9 cellular contexts compared by ENCODE assay signal in the genomic region with DNA sequence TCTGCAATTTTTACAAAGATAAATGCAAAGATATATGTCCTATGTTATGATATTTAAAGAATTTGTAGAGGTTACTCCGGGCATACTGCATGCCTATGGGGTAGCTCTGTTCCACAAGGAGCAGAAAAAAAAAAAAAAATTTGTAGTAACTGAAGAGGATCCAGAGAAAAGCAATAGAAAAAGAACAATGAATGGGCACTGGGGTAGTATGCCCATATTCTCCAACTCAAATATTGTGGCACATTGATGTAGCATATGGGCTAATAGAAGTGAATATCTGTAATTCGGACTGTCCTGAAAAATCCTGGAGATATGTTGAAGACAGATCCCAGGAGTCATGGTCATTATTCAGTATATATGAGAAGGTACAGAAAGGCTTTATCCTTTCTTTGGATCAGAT. TPM values are rescaled to one million over a fixed set of nuclear protein-coding genes. Genes with fewer than 3 reads are reported as not detected.
DNase-seq lines count a peak whose midpoint lies in the region; ATAC-seq, FAIRE-seq and TF ChIP-seq lines count a peak whose summit lies in the region.
"Had no signal": no experiment of that assay in that cellular context is flagged by ENCODE, and none has a peak within 500 bp of the region (broad histone marks: within the 10 kb centered on the region; RNA-seq: fewer than 3 reads in every experiment).

No MANE protein-coding gene starts in this region.

- RAD21 ChIA-PET in HCT116 (lab: Charles Lee; ENCODE audit: low non-redundant PET in 1 of 2, low total read pairs in 2 of 2, uncharacterized antibody in 2 of 2, unreplicated experiment in 2 of 2): no interaction called here

- H3K36me3 ChIP-seq in HCT116 (ENCODE audit: control insufficient read depth in 1 of 2, insufficient read depth in 2 of 2, low read length in 2 of 2) (0 out of 4 replicates have a peak, but pooled peaks cover 4 to 8% of the 10 kb centered on the region in 2 experiments), SJSA1 (peaks cover 32% of the 10 kb centered on the region), endothelial cell of umbilical vein (ENCODE audit: control insufficient read depth in 2 of 2, extremely low read depth in 1 of 2, insufficient read depth in 2 of 2, low read length in 2 of 2) (no peaks in the 10 kb centered on the region), sigmoid colon (peaks cover 0 to 3% (median 0%) of the 10 kb centered on the region in 4 donors)

- 40 to 85% methylated on average over 2 of the region's 2 CpGs for WGBS in sigmoid colon, 2 donors

- intact Hi-C loops in HCT116 (cut with micrococcal nuclease) (loop anchor here (5.0 kb wide), 1 partner anchor 33 kb away; no protein-coding TSS in a partner anchor), endothelial cell of umbilical vein (cut with micrococcal nuclease) (loop anchor here (5.0 kb wide), 1 partner anchor 587 kb away; a partner anchor contains a TSS), sigmoid colon (cut with DNase I) (loop anchor here (1.0 kb wide), 1 partner anchor 117 kb away; a partner anchor contains a TSS)

- H3K27ac ChIP-seq in HCT116 (ENCODE audit: low read depth, low read length) (peak overlapping the region; percentile 23; the same call in 1 of the 2 replicates), SJSA1 (no peak overlapping the region), endothelial cell of umbilical vein (ENCODE audit: insufficient read depth, low read depth, low read length) (no peak overlapping the region), sigmoid colon (peak overlapping the region in 3 of 4 donors; percentile 97 to 100 (median 99))

- H3K4me1 ChIP-seq in HCT116 (ENCODE audit: control insufficient read depth in 1 of 2, insufficient read depth in 2 of 2, low read length in 2 of 2) (peaks cover 32 to 47% of the 10 kb centered on the region in 2 experiments), SJSA1 (replicated peaks) (peaks cover 21% of the 10 kb centered on the region), endothelial cell of umbilical vein (ENCODE audit: control insufficient read depth, extremely low read depth, insufficient read depth, low read length) (peaks cover 28% of the 10 kb centered on the region), sigmoid colon (peaks cover 0 to 30% (median 23%) of the 10 kb centered on the region in 4 donors)

- H3K27me3 ChIP-seq in HCT116 (ENCODE audit: insufficient read depth, low read length) (no peaks in the 10 kb centered on the region), SJSA1 (replicated peaks) (no peaks in the 10 kb centered on the region), endothelial cell of umbilical vein (ENCODE audit: control insufficient read depth in 2 of 2, insufficient read depth in 2 of 2, low read length in 2 of 2) (no peaks in the 10 kb centered on the region), sigmoid colon (no peaks in the 10 kb centered on the region)

- peak overlapping the region; percentile 99 for H3K4me2 ChIP-seq in HCT116 (ENCODE audit: low read length)
- H3K4me2 ChIP-seq in endothelial cell of umbilical vein (ENCODE audit: insufficient read depth, low read length): peak overlapping the region; percentile 86

- TF ChIP-seq EP300 in sigmoid colon (IDR thresholded peaks at IDR 0.05): no peak

- no peak for ATAC-seq in HCT116
- ATAC-seq in HG03565 (IDR thresholded peaks at IDR 0.05; ENCODE audit: unreplicated experiment): no peak
- ATAC-seq in HG02870 (IDR thresholded peaks at IDR 0.05; ENCODE audit: unreplicated experiment): no peak

- no peaks in the 10 kb centered on the region for H3K9me3 ChIP-seq in HCT116 (ENCODE audit: control insufficient read depth in 1 of 2, insufficient read depth in 1 of 2, low read depth in 1 of 2, low read length in 2 of 2)
- peaks cover 4% of the 10 kb centered on the region for H3K9me3 ChIP-seq in SJSA1 (replicated peaks)
- no peaks in the 10 kb centered on the region for H3K9me3 ChIP-seq in endothelial cell of umbilical vein (replicated peaks; ENCODE audit: control insufficient read depth, insufficient read depth, low read length)
- no peaks in the 10 kb centered on the region for H3K9me3 ChIP-seq in sigmoid colon

- TF ChIP-seq POLR2A in HCT116 (IDR thresholded peaks at IDR 0.05; ENCODE audit: borderline replicate concordance, extremely low read depth, insufficient read depth, insufficient read length): no peak
- no peak for TF ChIP-seq POLR2A in endothelial cell of umbilical vein (IDR thresholded peaks at IDR 0.05; ENCODE audit: low read depth, low read length)
- TF ChIP-seq POLR2A in sigmoid colon (IDR thresholded peaks at IDR 0.05): no peak

- H3K4me3 ChIP-seq in HCT116 (replicated peaks in 1 of 2; ENCODE audit: low read depth in 1 of 2, low read length in 2 of 2) (peak overlapping the region in 1 of 2 experiments; percentile 88; a peak in 2 of 4 replicates), SJSA1 (peak overlapping the region; percentile 100; the same call in 1 of the 2 replicates), endothelial cell of umbilical vein (replicated peaks in 1 of 3; ENCODE audit: insufficient read depth in 1 of 3, low read depth in 1 of 3, low read length in 3 of 3) (no peak overlapping the region), sigmoid colon (no peak overlapping the region)

- H2AFZ ChIP-seq in HCT116 (ENCODE audit: low read depth, low read length, poor library complexity, severe bottlenecking) (no peak overlapping the region), endothelial cell of umbilical vein (ENCODE audit: low read depth, low read length) (peak overlapping the region; percentile 100)

- no peaks in the 10 kb centered on the region for H3K9me1 ChIP-seq in endothelial cell of umbilical vein (replicated peaks; ENCODE audit: control insufficient read depth, extremely low read depth, insufficient read depth, low read length)

- H4K20me1 ChIP-seq in HCT116 (ENCODE audit: insufficient read depth): peaks cover 12% of the 10 kb centered on the region; the same call in 1 of the 2 replicates
- peaks cover 4% of the 10 kb centered on the region for H4K20me1 ChIP-seq in endothelial cell of umbilical vein (replicated peaks; ENCODE audit: control insufficient read depth, extremely low read depth, insufficient read depth, low read length)

- H3K9ac ChIP-seq in HCT116 (ENCODE audit: low read length): peak overlapping the region; percentile 67
- no peak overlapping the region for H3K9ac ChIP-seq in endothelial cell of umbilical vein (replicated peaks; ENCODE audit: extremely low read depth, insufficient read depth, low read length)

- BruUV-seq in HCT116 (replicated peaks; lab: Mats Ljungman, UMichigan) (TSS peak; percentile 66), endothelial cell of umbilical vein (replicated peaks; lab: Mats Ljungman, UMichigan) (no TSS peak)

- CTCF ChIA-PET in HCT116 (lab: Charles Lee): no interaction called here
- CTCF ChIA-PET in endothelial cell of umbilical vein (lab: Charles Lee): no interaction called here

- no peaks in the 10 kb centered on the region for H3K9me2 ChIP-seq in HCT116 (ENCODE audit: insufficient read depth)

- POLR2A ChIA-PET in HCT116 (lab: Charles Lee) (interaction anchor here (1.5 to 2.2 kb wide), 2 partner anchors 26 to 30 kb away, joined by 4 to 9 read pairs; no protein-coding TSS in a partner anchor), endothelial cell of umbilical vein (lab: Charles Lee) (interaction anchor here (0.5 kb wide), 1 partner anchor 1542 kb away, joined by 3 read pairs; no protein-coding TSS in a partner anchor)

- DNase-seq in HCT116 (ENCODE audit: low read depth, low spot score): no peak
- DNase-seq in SJSA1 (ENCODE audit: low read depth in 1 of 2, low spot score in 2 of 2): no peak
- DNase-seq in endothelial cell of umbilical vein (ENCODE audit: low read depth, low spot score): no peak
- no peak for DNase-seq in sigmoid colon
- DNase-seq in hippocampal formation (lab: John Stamatoyannopoulos, UW): no peak
- no peak for DNase-seq in hepatic stellate cell (ENCODE audit: low spot score)

- TF ChIP-seq CTCF in HCT116 (IDR thresholded peaks at IDR 0.05 in 2 of 3, conservative IDR thresholded peaks at IDR 0.05 in 1 of 3; ENCODE audit: borderline replicate concordance in 1 of 3, insufficient read depth in 1 of 3, low read depth in 2 of 3, low read length in 2 of 3) (no peak), endothelial cell of umbilical vein (IDR thresholded peaks at IDR 0.05; ENCODE audit: extremely low read depth in 1 of 2, insufficient read depth in 1 of 2, low read depth in 1 of 2, low read length in 2 of 2) (no peak), sigmoid colon (IDR thresholded peaks at IDR 0.05) (no peak)

- H3K79me2 ChIP-seq in HCT116 (ENCODE audit: insufficient read depth, low read length) (peaks cover 39% of the 10 kb centered on the region), endothelial cell of umbilical vein (ENCODE audit: control insufficient read depth, insufficient read depth, low read length) (peaks cover 39% of the 10 kb centered on the region)

- FAIRE-seq in endothelial cell of umbilical vein (lab: Jason Lieb, UNC): no peak
- FAIRE-seq: endometrium had no signal

- dilution Hi-C loops in endothelial cell of umbilical vein (cut with MboI; ENCODE audit: extremely low pct_ligation_motif_present, low sequenced_read_pairs): no loop called here

- TF ChIP-seq RAD21 in HCT116 (IDR thresholded peaks at IDR 0.05; ENCODE audit: low read depth): no peak

RNA-seq across cellular contexts. Expression of a gene that starts 1.1 kb away (rescaled TPM):
- total RNA-seq in HCT116 (2021; ENCODE audit: unreplicated experiment) (60.0 TPM), endothelial cell of umbilical vein (43.4 and 49.3 TPM in 2 replicates), sigmoid colon (10 to 100 TPM; 42.7 to 55.7 (median 51.6) TPM)
- 22.2 and 29.2 TPM in 2 replicates for polyA plus RNA-seq in HCT116 (2012)
- total RNA-seq in SJSA1 (2014; rRNA removed; shearing (Covaris generic)): 54.1 and 70.0 TPM in 2 replicates
- polyA plus RNA-seq in endothelial cell of umbilical vein (22.2 and 28.4 TPM in 2 replicates), sigmoid colon (10 to 100 TPM; 28.4 to 59.2 (median 50.5) TPM)
- 24.9 and 29.4 TPM in 2 replicates for polyA plus RNA-seq in endothelial cell of umbilical vein (2011; cell fraction: cytosol; rRNA removed)
- 14.5 and 17.5 TPM in 2 replicates for polyA plus RNA-seq in endothelial cell of umbilical vein (2011; cell fraction: nucleus; rRNA removed)
- polyA plus RNA-seq in endothelial cell of umbilical vein (2012): 42.8 and 50.5 TPM in 2 replicates
- 37.3 and 39.1 TPM in 2 replicates for polyA minus RNA-seq in endothelial cell of umbilical vein
- 35.5 TPM for polyA minus RNA-seq in endothelial cell of umbilical vein (2011; cell fraction: cytosol; rRNA and poly(A)+ RNA removed)
- polyA minus RNA-seq in endothelial cell of umbilical vein (2011; cell fraction: nucleus; rRNA and poly(A)+ RNA removed): 14.1 and 15.6 TPM in 2 replicates

RNA-seq across cellular contexts. Expression of a gene that starts 36.2 kb away (rescaled TPM):
- 263 TPM for total RNA-seq in HCT116 (2021; ENCODE audit: unreplicated experiment)
- 648 and 649 TPM in 2 replicates for polyA plus RNA-seq in HCT116 (2012)
- total RNA-seq in SJSA1 (2014; rRNA removed; shearing (Covaris generic)): 540 and 1,133 TPM in 2 replicates
- 325 and 327 TPM in 2 replicates for total RNA-seq in endothelial cell of umbilical vein
- polyA plus RNA-seq in endothelial cell of umbilical vein: 476 and 710 TPM in 2 replicates
- polyA plus RNA-seq in endothelial cell of umbilical vein (2011; cell fraction: cytosol; rRNA removed): 712 and 987 TPM in 2 replicates
- polyA plus RNA-seq in endothelial cell of umbilical vein (2011; cell fraction: nucleus; rRNA removed): 211 and 347 TPM in 2 replicates
- polyA plus RNA-seq in endothelial cell of umbilical vein (2012): 802 and 870 TPM in 2 replicates
- polyA minus RNA-seq in endothelial cell of umbilical vein: 295 and 396 TPM in 2 replicates
- 168 TPM for polyA minus RNA-seq in endothelial cell of umbilical vein (2011; cell fraction: cytosol; rRNA and poly(A)+ RNA removed)
- 45.3 and 47.6 TPM in 2 replicates for polyA minus RNA-seq in endothelial cell of umbilical vein (2011; cell fraction: nucleus; rRNA and poly(A)+ RNA removed)
- total RNA-seq in sigmoid colon: 1,000 to 10,000 TPM in 1 of 4 donors, 100 to 1,000 TPM in 3; 525 to 1,407 (median 722) TPM
- 100 to 1,000 TPM; 586 to 662 (median 646) TPM for polyA plus RNA-seq in sigmoid colon

RNA-seq across cellular contexts. Expression of a gene that starts 48.3 kb away (rescaled TPM):
- not detected for total RNA-seq in HCT116 (2021; ENCODE audit: unreplicated experiment)
- polyA plus RNA-seq in HCT116 (2012): 0.05 TPM in 1 of 2 replicates, not detected in the other
- total RNA-seq in SJSA1 (2014; rRNA removed; shearing (Covaris generic)): 0.29 and 0.91 TPM in 2 replicates
- 0.32 and 1.4 TPM in 2 replicates for total RNA-seq in endothelial cell of umbilical vein
- polyA plus RNA-seq in endothelial cell of umbilical vein: 0.06 and 0.11 TPM in 2 replicates
- 0.08 and 0.28 TPM in 2 replicates for polyA plus RNA-seq in endothelial cell of umbilical vein (2011; cell fraction: cytosol; rRNA removed)
- polyA plus RNA-seq in endothelial cell of umbilical vein (2011; cell fraction: nucleus; rRNA removed): 0.41 TPM in 1 of 2 replicates, not detected in the other
- 1.0 and 2.1 TPM in 2 replicates for polyA plus RNA-seq in endothelial cell of umbilical vein (2012)
- polyA minus RNA-seq in endothelial cell of umbilical vein: not detected in 2 replicates
- 2.0 TPM for polyA minus RNA-seq in endothelial cell of umbilical vein (2011; cell fraction: cytosol; rRNA and poly(A)+ RNA removed)
- not detected in 2 replicates for polyA minus RNA-seq in endothelial cell of umbilical vein (2011; cell fraction: nucleus; rRNA and poly(A)+ RNA removed)
- under 1 TPM in 1 of 4 donors, not detected in 3; 0.55 TPM for total RNA-seq in sigmoid colon
- polyA plus RNA-seq in sigmoid colon: 10 to 100 TPM in 1 of 3 donors, 1 to 10 TPM in 2; 4.6 to 24.9 (median 9.6) TPM

Comparison
In these comparisons a context has a peak if more than half of its experiments do, and no peak if none do; other contexts are left out.
1. H3K27ac ChIP-seq: peak in HCT116 (single experiment) and sigmoid colon (3 of 4); none in SJSA1 (single experiment) and endothelial cell of umbilical vein (single experiment).